9 cellular contexts compared by ENCODE assay signal in genomic region chr6:6332240-6332639, GRCh38. TPM values are rescaled to one million over a fixed set of nuclear protein-coding genes. Genes with fewer than 3 reads are reported as not detected.
DNase-seq lines count a peak whose midpoint lies in the region; ATAC-seq and TF ChIP-seq lines count a peak whose summit lies in the region.
"Had no signal": no experiment of that assay in that cellular context is flagged by ENCODE, and none has a peak within 500 bp of the region (broad histone marks: within the 10 kb centered on the region; RNA-seq: fewer than 3 reads in every experiment).

No MANE protein-coding gene starts in this region.

- H3K9me3 ChIP-seq in naive thymus-derived CD4-positive, alpha-beta T cell (ENCODE audit: control insufficient read depth in 2 of 3, low read length in 3 of 3) = no peaks in the 10 kb centered on the region
- no peaks in the 10 kb centered on the region for H3K9me3 ChIP-seq in sigmoid colon

- TF ChIP-seq POLR2A in GM18951 (IDR thresholded peaks at IDR 0.05; ENCODE audit: extremely low read depth, insufficient read depth, insufficient read length) (peak; percentile 17), sigmoid colon (IDR thresholded peaks at IDR 0.05) (no peak)

- no peak overlapping the region for H3K27ac Mint-ChIP-seq in naive thymus-derived CD4-positive, alpha-beta T cell

- H3K9me3 Mint-ChIP-seq in naive thymus-derived CD4-positive, alpha-beta T cell = peaks cover 0 to 3% (median 0%) of the 10 kb centered on the region in 11 donors

- no peak overlapping the region for H3K27ac ChIP-seq in naive thymus-derived CD4-positive, alpha-beta T cell (ENCODE audit: low read depth, low read length)
- peak overlapping the region in 1 of 4 donors; percentile 38 for H3K27ac ChIP-seq in sigmoid colon
- no peak overlapping the region for H3K27ac ChIP-seq in brain microvascular endothelial cell

- H3K36me3 Mint-ChIP-seq in naive thymus-derived CD4-positive, alpha-beta T cell = no peaks in the 10 kb centered on the region

- peak; percentile 84 for DNase-seq in MV-4-11 (lab: John Stamatoyannopoulos, UW)
- DNase-seq in naive thymus-derived CD4-positive, alpha-beta T cell = no peak
- DNase-seq in sigmoid colon = no peak
- no peak for DNase-seq in 8988T
- no peak for DNase-seq in activated CD4-positive, alpha-beta T cell treated with anti-CD3 and anti-CD28 coated beads, Interleukin-2, amount 50 U/mL, for 4 hours
- no peak for DNase-seq in brain microvascular endothelial cell
- DNase-seq: NCI-H748 treated with DMSO at 0.1 percent for 48 hours had no signal

- TF ChIP-seq CTCF in sigmoid colon (IDR thresholded peaks at IDR 0.05) (no peak), brain microvascular endothelial cell (IDR thresholded peaks at IDR 0.05; ENCODE audit: low read depth, low read length, missing control alignments) (no peak)

- ATAC-seq in HG02870 (IDR thresholded peaks at IDR 0.05; ENCODE audit: unreplicated experiment) = peak; percentile 60
- ATAC-seq in naive thymus-derived CD4-positive, alpha-beta T cell = peak; percentile 45

- H3K4me3 Mint-ChIP-seq in naive thymus-derived CD4-positive, alpha-beta T cell = no peak overlapping the region

- H3K27me3 Mint-ChIP-seq in naive thymus-derived CD4-positive, alpha-beta T cell = peaks cover 0 to 24% (median 7%) of the 10 kb centered on the region in 5 donors

- in situ Hi-C loops in GM18951 (cut with MboI; ENCODE audit: low sequenced_read_pairs, unreplicated experiment) = no loop called here
- in situ Hi-C loops in brain microvascular endothelial cell (cut with HindIII; ENCODE audit: low pct_ligation_motif_present, low sequenced_read_pairs) = no loop called here

- no peak overlapping the region for H3K4me3 ChIP-seq in naive thymus-derived CD4-positive, alpha-beta T cell (ENCODE audit: low read length)
- H3K4me3 ChIP-seq in sigmoid colon (no peak overlapping the region), brain microvascular endothelial cell (ENCODE audit: low read depth, low read length) (no peak overlapping the region)

- POLR2A ChIA-PET in naive thymus-derived CD4-positive, alpha-beta T cell (lab: Charles Lee) = no interaction called here

- no peaks in the 10 kb centered on the region for H3K27me3 ChIP-seq in naive thymus-derived CD4-positive, alpha-beta T cell (ENCODE audit: control insufficient read depth in 2 of 2, insufficient read depth in 2 of 2, low read length in 2 of 2)
- H3K27me3 ChIP-seq in sigmoid colon (no peaks in the 10 kb centered on the region), brain microvascular endothelial cell (replicated peaks) (no peaks in the 10 kb centered on the region)

- no peaks in the 10 kb centered on the region for H3K36me3 ChIP-seq in naive thymus-derived CD4-positive, alpha-beta T cell (ENCODE audit: control insufficient read depth in 2 of 3, insufficient read depth in 3 of 3, low read length in 3 of 3)
- no peaks in the 10 kb centered on the region for H3K36me3 ChIP-seq in sigmoid colon
- no peaks in the 10 kb centered on the region for H3K36me3 ChIP-seq in brain microvascular endothelial cell (replicated peaks)

- intact Hi-C loops in naive thymus-derived CD4-positive, alpha-beta T cell (cut with micrococcal nuclease) = no loop called here
- intact Hi-C loops in sigmoid colon (cut with DNase I) = no loop called here

- CTCF ChIA-PET in naive thymus-derived CD4-positive, alpha-beta T cell (lab: Charles Lee) = interaction anchor here (0.5 kb wide), 1 partner anchor 953 kb away, joined by 3 read pairs; no protein-coding TSS in a partner anchor

- no peak for TF ChIP-seq EP300 in sigmoid colon (IDR thresholded peaks at IDR 0.05)

- H3K4me1 ChIP-seq in naive thymus-derived CD4-positive, alpha-beta T cell (ENCODE audit: control insufficient read depth in 2 of 2, insufficient read depth in 2 of 2, low read length in 2 of 2) = no peaks in the 10 kb centered on the region
- H3K4me1 ChIP-seq in sigmoid colon = no peaks in the 10 kb centered on the region

- 50 to 53% methylated on average over 6 of the region's 6 CpGs for whole genome bisulfite sequencing in sigmoid colon, 2 donors

- H3K4me1 Mint-ChIP-seq in naive thymus-derived CD4-positive, alpha-beta T cell = peaks cover 0 to 15% (median 9%) of the 10 kb centered on the region in 7 donors

RNA-seq across cellular contexts. Expression of gene F13A1, which starts 11.8 kb away (rescaled TPM):
- 10 to 100 TPM in 1 of 5 experiments, 1 to 10 TPM in 3, not detected in 1; 1.9 to 42.2 (median 4.8) TPM for total RNA-seq in naive thymus-derived CD4-positive, alpha-beta T cell
- under 1 TPM; 0.04 to 0.05 TPM for polyA plus RNA-seq in naive thymus-derived CD4-positive, alpha-beta T cell
- 100 to 1,000 TPM in 3 of 4 donors, 10 to 100 TPM in 1; 47.9 to 196 (median 154) TPM for total RNA-seq in sigmoid colon
- 10 to 100 TPM; 14.1 to 45.6 (median 37.0) TPM for polyA plus RNA-seq in sigmoid colon
